ENCODE assay signal across 8 cellular contexts in the genomic region with DNA sequence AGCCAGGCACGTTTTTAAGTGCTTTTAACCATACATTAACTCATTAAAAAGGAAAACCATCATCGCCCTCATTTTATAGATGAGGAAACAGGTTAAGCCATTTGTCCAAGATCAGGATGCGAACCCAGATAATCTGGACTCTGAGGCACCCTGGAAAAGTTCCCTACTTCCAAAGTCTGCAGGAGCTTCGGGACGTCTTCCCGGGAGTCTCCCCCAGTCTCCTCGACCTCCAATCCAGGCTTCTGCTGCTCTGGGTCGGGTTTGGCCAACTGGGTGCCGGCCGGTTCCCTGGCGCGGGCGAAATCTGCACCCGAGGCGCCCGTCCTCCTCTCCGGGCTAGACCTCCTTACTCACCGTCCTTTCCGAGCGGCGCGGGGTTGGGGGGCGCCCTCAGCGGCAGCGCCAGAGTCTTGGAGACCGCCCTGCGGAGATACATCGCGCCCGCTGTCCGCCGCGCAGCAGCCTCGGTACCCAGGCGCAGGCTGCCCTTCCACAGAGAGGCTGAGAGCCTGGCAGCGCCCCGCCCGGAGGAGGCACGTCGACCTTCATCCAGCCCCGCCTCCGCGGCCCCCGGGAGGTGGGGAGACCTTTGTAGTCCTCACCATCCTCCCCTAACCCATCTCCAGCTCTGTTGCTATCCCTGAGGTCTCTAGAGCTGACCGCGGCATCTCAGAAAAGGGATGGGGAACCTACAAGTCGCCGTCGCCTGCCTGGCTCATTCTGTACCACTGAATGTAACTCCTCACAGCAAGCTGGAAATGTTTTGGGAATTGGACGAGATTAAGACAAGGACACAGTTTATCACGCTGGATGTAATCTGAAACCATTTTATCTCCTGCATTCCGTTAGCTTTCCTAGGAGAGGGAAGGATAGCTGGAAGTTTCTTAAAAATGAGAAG. TPM values are rescaled to one million over a fixed set of nuclear protein-coding genes. Genes with fewer than 3 reads are reported as not detected.
DNase-seq lines count a peak whose midpoint lies in the region; ATAC-seq and TF ChIP-seq lines count a peak whose summit lies in the region.

MGARP (minus strand) TSS at position 503 of the 898 bp plus-strand sequence; CDS start at position 436, 67 bp downstream.

- peak within 1 kb of the TSS; percentile 25 for H3K4me3 ChIP-seq in RWPE2 (ENCODE audit: severe bottlenecking)
- H3K4me3 ChIP-seq in kidney epithelial cell (ENCODE audit: low read depth, low read length), result peak within 1 kb of the TSS; percentile 50
- no peak within 1 kb of the TSS for H3K4me3 ChIP-seq in PC-3 (ENCODE audit: low read length)

- no peak within 1 kb of the TSS for H2AFZ ChIP-seq in PC-3 (ENCODE audit: low read length)

- H4K20me1 ChIP-seq in PC-3 (ENCODE audit: low read length), result no peaks in the 10 kb centered on the region

- no peak within 1 kb of the TSS for H3K27ac ChIP-seq in RWPE2 (ENCODE audit: poor library complexity, severe bottlenecking)
- no peak within 1 kb of the TSS for H3K27ac ChIP-seq in PC-3 (ENCODE audit: low read length)

- TF ChIP-seq CTCF in RWPE2 (IDR thresholded peaks at IDR 0.05; ENCODE audit: poor library complexity, severe bottlenecking) (no peak), kidney epithelial cell (IDR thresholded peaks at IDR 0.05; ENCODE audit: insufficient read depth, low read length, poor library complexity, severe bottlenecking) (no peak), PC-3 (conservative IDR thresholded peaks at IDR 0.05; ENCODE audit: low read depth, low read length) (no peak)

- H3K9ac ChIP-seq in PC-3 (ENCODE audit: low read length), result no peak within 1 kb of the TSS

- H3K9me3 ChIP-seq in RWPE2 (ENCODE audit: severe bottlenecking) (no peaks in the 10 kb centered on the region), PC-3 (ENCODE audit: low read length) (no peaks in the 10 kb centered on the region)

- POLR2A ChIA-PET in PC-3 (lab: Charles Lee; ENCODE audit: unreplicated experiment), result no interaction called here

- H3F3A ChIP-seq in PC-3 (ENCODE audit: low read length, unreplicated experiment), result no peaks in the 10 kb centered on the region

- H3K27me3 ChIP-seq in RWPE2 (ENCODE audit: insufficient read depth, poor library complexity, severe bottlenecking) (no peaks in the 10 kb centered on the region), kidney epithelial cell (ENCODE audit: control insufficient read depth, insufficient read depth, low read length) (peaks cover 7% of the 10 kb centered on the region), PC-3 (ENCODE audit: low read length) (no peaks in the 10 kb centered on the region)

- H3K4me1 ChIP-seq in RWPE2 (ENCODE audit: insufficient read depth, poor library complexity, severe bottlenecking), result no peaks in the 10 kb centered on the region
- H3K4me1 ChIP-seq in PC-3 (ENCODE audit: insufficient read depth, low read length), result no peaks in the 10 kb centered on the region

- ATAC-seq in GM18868 (IDR thresholded peaks at IDR 0.05; ENCODE audit: unreplicated experiment) (peak; percentile 86), RWPE2 (ENCODE audit: low read depth) (peak; percentile 73), HG03521 (IDR thresholded peaks at IDR 0.05; ENCODE audit: unreplicated experiment) (no peak), PC-3 (no peak)

- H3K4me2 ChIP-seq in PC-3 (ENCODE audit: low read length), result no peak within 1 kb of the TSS

- intact Hi-C loops in PC-3 (cut with micrococcal nuclease), result loop anchor here (5.0 kb wide), 1 partner anchor 53 kb away; no protein-coding TSS in a partner anchor

- no peaks in the 10 kb centered on the region for H3K9me2 ChIP-seq in PC-3 (replicated peaks; ENCODE audit: low read length)

- H3K36me3 ChIP-seq in RWPE2 (ENCODE audit: low read depth), result no peaks in the 10 kb centered on the region
- no peaks in the 10 kb centered on the region for H3K36me3 ChIP-seq in kidney epithelial cell (ENCODE audit: control insufficient read depth, insufficient read depth, low read length)
- H3K36me3 ChIP-seq in PC-3 (ENCODE audit: low read depth, low read length), result no peaks in the 10 kb centered on the region

- no peaks in the 10 kb centered on the region for H3K79me2 ChIP-seq in PC-3 (ENCODE audit: low read length)

- CTCF ChIA-PET in PC-3 (lab: Charles Lee), result interaction anchor here (1.0 kb wide), 1 partner anchor 16 kb away, joined by 3 read pairs; no protein-coding TSS in a partner anchor

- no TSS peak for BruUV-seq in PC-3 (replicated peaks; lab: Mats Ljungman, UMichigan)

- DNase-seq in RWPE2 (ENCODE audit: low spot score) (peak; percentile 59), cerebellum (ENCODE audit: low spot score) (peak; percentile 71), kidney epithelial cell (ENCODE audit: low read depth) (no peak), mucosa of gallbladder (ENCODE audit: low spot score) (no peak), PC-3 (no peak)
- DNase-seq in stimulated activated CD8-positive, alpha-beta memory T cell treated with anti-CD3 and anti-CD28 coated beads, Interleukin-12 subunit alpha, Interleukin-12 subunit beta, amount 100 ng/mL, for 4 hours (ENCODE audit: low read depth), result peak; percentile 7

RNA-seq across cellular contexts. Expression of gene MGARP, which starts in this region (rescaled TPM):
- total RNA-seq in cerebellum (0.73 TPM), kidney epithelial cell (0.08 TPM in 1 of 2 replicates, not detected in the other), mucosa of gallbladder (0.81 TPM), PC-3 (2014; rRNA removed) (0.33 TPM in 1 of 2 replicates, not detected in the other)

Comparison
In these comparisons a context has a peak if more than half of its experiments do, and no peak if none do; other contexts are left out.
1. Peak in DNase-seq in cerebellum; RNA of the gene not detected or under 1 TPM.
2. ATAC-seq: peak in GM18868 (single experiment) and RWPE2 (single experiment); none in HG03521 (single experiment) and PC-3 (single experiment).
3. DNase-seq: peak in RWPE2 (single experiment) and stimulated activated CD8-positive, alpha-beta memory T cell treated with anti-CD3 and anti-CD28 coated beads, Interleukin-12 subunit alpha, Interleukin-12 subunit beta, amount 100 ng/mL, for 4 hours (single experiment); none in kidney epithelial cell (single experiment), mucosa of gallbladder (single experiment) and PC-3 (single experiment).